Comparison of ENCODE assay signal across 7 cellular contexts in genomic region chr5:173801006-173801405, GRCh38.
"Had no signal": no experiment of that assay in that cellular context is flagged by ENCODE, and none has a peak within 500 bp of the region (broad histone marks: within the 10 kb centered on the region; RNA-seq: fewer than 3 reads in every experiment).

No MANE protein-coding gene starts in this region.

- ATAC-seq: GM23338 had no signal

- H3K4me3 ChIP-seq: GM23338 had no signal

- H3K4me2 ChIP-seq: GM23338 had no signal

- DNase-seq: H9, HCEC 1CT had no signal

- H3K4me1 Mint-ChIP-seq: GM23338, H9 had no signal

- H3K4me3 Mint-ChIP-seq: GM23338, H9, IgD-negative memory B cell had no signal

- H3K27ac Mint-ChIP-seq: GM23338, H9, IgD-negative memory B cell had no signal

- FAIRE-seq: H1, H54, HTR-8/SVneo had no signal
